7 cellular contexts compared by ENCODE assay signal in the genomic region with DNA sequence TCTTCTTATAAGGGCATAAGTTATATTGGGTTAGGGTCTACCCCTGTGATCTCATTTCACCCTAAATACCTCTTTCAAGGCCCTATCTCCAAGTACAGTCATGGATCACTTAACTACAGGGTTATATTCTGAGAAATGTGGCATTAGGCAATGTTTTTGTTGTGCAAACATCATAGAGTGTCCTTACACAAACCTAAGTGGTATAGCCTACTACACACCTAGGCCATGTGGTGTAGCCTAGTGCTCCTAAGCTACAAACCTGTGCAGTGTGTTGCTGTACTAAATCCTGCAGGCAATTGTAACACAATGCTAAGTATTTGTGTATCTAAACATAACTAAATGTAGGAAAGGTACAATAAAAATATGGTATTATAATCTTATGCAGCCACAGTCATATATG. TPM values are rescaled to one million over a fixed set of nuclear protein-coding genes. Genes with fewer than 3 reads are reported as not detected.
"Had no signal": no experiment of that assay in that cellular context is flagged by ENCODE, and none has a peak within 500 bp of the region (broad histone marks: within the 10 kb centered on the region; RNA-seq: fewer than 3 reads in every experiment).

No MANE protein-coding gene starts in this region.

- ATAC-seq: GM23338, K562 had no signal

- H3K4me3 ChIP-seq: GM23338, K562 had no signal

- DNase-seq: H9, HCEC 1CT, IMR-90, KG1 had no signal

RNA-seq across cellular contexts. Expression of gene CLEC3A, which starts 18.0 kb away (rescaled TPM):
- total RNA-seq: GM23338, H1, H9, IMR-90, K562 had no signal
